ENCODE assay signal across 9 cellular contexts in genomic region chr9:35697486-35697885, GRCh38. TPM values are rescaled to one million over a fixed set of nuclear protein-coding genes. Genes with fewer than 3 reads are reported as not detected.
A peak's percentile ranks its signal among the peaks of the same experiment; 100 is the strongest.
DNase-seq lines count a peak whose midpoint lies in the region; ATAC-seq lines count a peak whose summit lies in the region.
"Had no signal": no experiment of that assay in that cellular context is flagged by ENCODE, and none has a peak within 500 bp of the region (broad histone marks: within the 10 kb centered on the region; RNA-seq: fewer than 3 reads in every experiment).

No MANE protein-coding gene starts in this region.

- 62 to 66% methylated on average over 14 of the region's 14 CpGs for WGBS in esophagus, 2 donors

- H3K4me1 ChIP-seq in esophagus (ENCODE audit: control insufficient read depth in 2 of 2, insufficient read depth in 2 of 2, low read length in 1 of 2), result peaks cover 2 to 3% of the 10 kb centered on the region in 2 donors

- ATAC-seq in stimulated activated effector memory CD8-positive, alpha-beta T cell treated with anti-CD3 and anti-CD28 coated beads, Interleukin-12 subunit alpha, Interleukin-12 subunit beta, amount 100 ng/mL, for 72 hours, result peak; percentile 5
- ATAC-seq in HG03442 (IDR thresholded peaks at IDR 0.05; ENCODE audit: unreplicated experiment), result no peak

- H3K36me3 ChIP-seq in esophagus (ENCODE audit: control insufficient read depth in 2 of 2, insufficient read depth in 2 of 2, low read length in 1 of 2), result peaks cover 20 to 35% of the 10 kb centered on the region in 2 donors

- DNase-seq in stimulated activated effector memory CD8-positive, alpha-beta T cell treated with anti-CD3 and anti-CD28 coated beads, Interleukin-12 subunit alpha, Interleukin-12 subunit beta, amount 100 ng/mL, for 72 hours (ENCODE audit: low spot score in 2 of 2), result no peak
- DNase-seq in HUDEP-2 (lab: John Stamatoyannopoulos, UW; ENCODE audit: unreplicated experiment in 76 of 76), result no peak
- DNase-seq: activated T-cell treated with anti-CD3 and anti-CD28 coated beads, Interleukin-2, amount 50 U/mL, for 48 hours; NCI-H2029; OCI-M1; small intestine; stimulated activated naive B cell treated with anti-CD40 and anti-IgM and Interleukin-4, amounts not matched to agents 10 μg/mL and 1 μg/mL and 100 μg/mL, for 72 hours had no signal

- peaks cover 18% of the 10 kb centered on the region for H3K4me1 Mint-ChIP-seq in stimulated activated effector memory CD8-positive, alpha-beta T cell treated with anti-CD3 and anti-CD28 coated beads, Interleukin-12 subunit alpha, Interleukin-12 subunit beta, amount 100 ng/mL, for 72 hours

- H3K4me3 ChIP-seq in esophagus (ENCODE audit: low read depth in 1 of 2, low read length in 2 of 2), result no peak overlapping the region

- H3K27ac ChIP-seq in esophagus (ENCODE audit: low read depth in 2 of 2, low read length in 1 of 2), result peak overlapping the region; percentile 53 to 75

- H3K9me3 Mint-ChIP-seq in stimulated activated effector memory CD8-positive, alpha-beta T cell treated with anti-CD3 and anti-CD28 coated beads, Interleukin-12 subunit alpha, Interleukin-12 subunit beta, amount 100 ng/mL, for 72 hours, result no peaks in the 10 kb centered on the region
- H3K9me3 Mint-ChIP-seq: stimulated activated naive B cell treated with anti-CD40 and anti-IgM and Interleukin-4, amounts not matched to agents 10 μg/mL and 1 μg/mL and 100 μg/mL, for 72 hours had no signal

- H3K4me3 Mint-ChIP-seq in stimulated activated effector memory CD8-positive, alpha-beta T cell treated with anti-CD3 and anti-CD28 coated beads, Interleukin-12 subunit alpha, Interleukin-12 subunit beta, amount 100 ng/mL, for 72 hours, result no peak overlapping the region
- H3K4me3 Mint-ChIP-seq: stimulated activated naive B cell treated with anti-CD40 and anti-IgM and Interleukin-4, amounts not matched to agents 10 μg/mL and 1 μg/mL and 100 μg/mL, for 72 hours had no signal

- H3K27me3 ChIP-seq in esophagus (ENCODE audit: control insufficient read depth in 1 of 2, insufficient read depth in 2 of 2, low read length in 2 of 2), result no peaks in the 10 kb centered on the region

- peaks cover 4% of the 10 kb centered on the region for H3K36me3 Mint-ChIP-seq in stimulated activated effector memory CD8-positive, alpha-beta T cell treated with anti-CD3 and anti-CD28 coated beads, Interleukin-12 subunit alpha, Interleukin-12 subunit beta, amount 100 ng/mL, for 72 hours

- peak overlapping the region; percentile 76 for H3K27ac Mint-ChIP-seq in stimulated activated effector memory CD8-positive, alpha-beta T cell treated with anti-CD3 and anti-CD28 coated beads, Interleukin-12 subunit alpha, Interleukin-12 subunit beta, amount 100 ng/mL, for 72 hours

- H3K9me3 ChIP-seq in esophagus (ENCODE audit: control insufficient read depth in 2 of 2, insufficient read depth in 1 of 2, low read depth in 1 of 2, low read length in 1 of 2), result no peaks in the 10 kb centered on the region

RNA-seq across cellular contexts. Expression of gene TPM2, which starts 7.8 kb away (rescaled TPM):
- 1,000 to 10,000 TPM; 1,007 to 1,288 TPM for polyA plus RNA-seq in esophagus

RNA-seq across cellular contexts. Expression of gene CA9, which starts 23.8 kb away (rescaled TPM):
- polyA plus RNA-seq in esophagus, result under 1 TPM; 0.18 to 0.94 TPM

RNA-seq across cellular contexts. Expression of gene ARHGEF39, which starts 32.5 kb away (rescaled TPM):
- 1 to 10 TPM; 2.4 to 4.0 TPM for polyA plus RNA-seq in esophagus

RNA-seq across cellular contexts. Expression of gene TLN1, which starts 34.5 kb away (rescaled TPM):
- 10 to 100 TPM; 53.2 to 89.5 TPM for polyA plus RNA-seq in esophagus

RNA-seq across cellular contexts. Expression of gene CREB3, which starts 35.0 kb away (rescaled TPM):
- 10 to 100 TPM; 10.5 to 13.6 TPM for polyA plus RNA-seq in esophagus
